8 cellular contexts compared by ENCODE assay signal in genomic region chr4:107989162-107989536, GRCh38.
DNase-seq lines count a peak whose midpoint lies in the region; ATAC-seq lines count a peak whose summit lies in the region.

No MANE protein-coding gene starts in this region.

- peaks cover 13% of the 10 kb centered on the region; the same call in 1 of the 2 replicates for H3K4me1 ChIP-seq in HUES6 (ENCODE audit: control insufficient read depth, insufficient read depth, low read length)
- peaks cover 31 to 32% of the 10 kb centered on the region in 2 donors for H3K4me1 ChIP-seq in mucosa of rectum (ENCODE audit: control insufficient read depth in 2 of 2, insufficient read depth in 2 of 2, low read length in 2 of 2)

- H3K4me3 ChIP-seq in HUES6 (ENCODE audit: low read depth, low read length) (peak overlapping the region; percentile 99), mucosa of rectum (ENCODE audit: low read length in 2 of 2) (peak overlapping the region; percentile 86 to 97)

- H3K27me3 ChIP-seq in HUES6 (ENCODE audit: control insufficient read depth, insufficient read depth, low read length) (no peaks in the 10 kb centered on the region), mucosa of rectum (ENCODE audit: control insufficient read depth in 2 of 2, insufficient read depth in 2 of 2, low read length in 2 of 2) (no peaks in the 10 kb centered on the region)

- intact Hi-C loops in posterior cingulate gyrus (cut with DNase I), result loop anchor here (1.0 to 2.0 kb wide), 2 partner anchors 30 to 58 kb away; partner anchors contain the start of gene CYP2U1

- peak overlapping the region; percentile 34 for H3K9ac ChIP-seq in HUES6 (ENCODE audit: low read length)
- peak overlapping the region; percentile 74 to 96 for H3K9ac ChIP-seq in mucosa of rectum (ENCODE audit: low read depth in 1 of 2, low read length in 2 of 2)

- no peaks in the 10 kb centered on the region for H3K36me3 ChIP-seq in HUES6 (ENCODE audit: control insufficient read depth, insufficient read depth, low read length)
- no peaks in the 10 kb centered on the region for H3K36me3 ChIP-seq in mucosa of rectum (ENCODE audit: control insufficient read depth in 2 of 2, insufficient read depth in 2 of 2, low read length in 2 of 2)

- H3K27ac ChIP-seq in HUES6 (ENCODE audit: low read depth, low read length) (no peak overlapping the region), caudate nucleus (ENCODE audit: low read depth, low read length) (peak overlapping the region; percentile 77), mucosa of rectum (ENCODE audit: low read depth in 2 of 2, low read length in 2 of 2) (peak overlapping the region; percentile 91)

- no peak for ATAC-seq in HG03095 (IDR thresholded peaks at IDR 0.05; ENCODE audit: unreplicated experiment)

- H3K9me3 ChIP-seq in HUES6 (ENCODE audit: control insufficient read depth, insufficient read depth, low read depth, low read length) (no peaks in the 10 kb centered on the region), mucosa of rectum (ENCODE audit: control insufficient read depth in 2 of 2, low read length in 2 of 2) (no peaks in the 10 kb centered on the region)

- DNase-seq in GF-D8 (lab: John Stamatoyannopoulos, UW) (peak; percentile 20), caudate nucleus (lab: John Stamatoyannopoulos, UW) (no peak), OCI-M1 (lab: John Stamatoyannopoulos, UW) (no peak), HCEC 1CT (no peak), posterior cingulate gyrus (no peak)
